In genomic region chrX:130085551-130085986, GRCh38 we compare ENCODE assay signal across 9 cellular contexts. TPM values are rescaled to one million over a fixed set of nuclear protein-coding genes. Genes with fewer than 3 reads are reported as not detected.
DNase-seq lines count a peak whose midpoint lies in the region; ATAC-seq, FAIRE-seq and TF ChIP-seq lines count a peak whose summit lies in the region.
"Had no signal": no experiment of that assay in that cellular context is flagged by ENCODE, and none has a peak within 500 bp of the region (broad histone marks: within the 10 kb centered on the region; RNA-seq: fewer than 3 reads in every experiment).

No MANE protein-coding gene starts in this region.

- peak in 1 of 4 donors; percentile 10 for TF ChIP-seq EP300 in upper lobe of left lung (IDR thresholded peaks at IDR 0.05)

- no peak for TF ChIP-seq CTCF in left ventricle myocardium inferior (IDR thresholded peaks at IDR 0.05; ENCODE audit: borderline replicate concordance)
- TF ChIP-seq CTCF in lower lobe of right lung (IDR thresholded peaks at IDR 0.05) = no peak
- no peak for TF ChIP-seq CTCF in upper lobe of left lung (IDR thresholded peaks at IDR 0.05)

- H3K36me3 Mint-ChIP-seq in activated CD4-positive, alpha-beta memory T cell treated with anti-CD3 and anti-CD28 coated beads, Interleukin-2, amount 10 ng/mL, durations not matched to agents 7 days and 5 days (ENCODE audit: low read depth) = peaks cover 40% of the 10 kb centered on the region

- H3K27ac ChIP-seq in left ventricle myocardium inferior (replicated peaks) (peak overlapping the region; percentile 68), lower lobe of right lung (peak overlapping the region; percentile 62), upper lobe of left lung (peak overlapping the region; percentile 63 to 81 (median 72))

- POLR2A ChIA-PET in activated CD4-positive, alpha-beta memory T cell treated with anti-CD3 and anti-CD28 coated beads, Interleukin-2, amount 10 ng/mL, durations not matched to agents 7 days and 5 days (lab: Charles Lee) = interaction anchor here (0.8 to 5.5 kb wide), 10 partner anchors 10 to 307 kb away, joined by 3 to 59 read pairs (median 12); partner anchors contain the start of genes AIFM1, ELF4, RAB33A and SASH3

- TF ChIP-seq POLR2A in upper lobe of left lung (IDR thresholded peaks at IDR 0.05) (no peak), H54 (IDR thresholded peaks at IDR 0.05; ENCODE audit: low read depth, low read length) (no peak)

- ATAC-seq in Right ventricle myocardium superior (ENCODE audit: poor library complexity) (no peak), lower lobe of right lung (no peak), upper lobe of left lung (ENCODE audit: low FRiP score in 2 of 2) (no peak), GM19351 (IDR thresholded peaks at IDR 0.05; ENCODE audit: unreplicated experiment) (no peak)

- H3K4me3 ChIP-seq in left ventricle myocardium inferior (no peak overlapping the region), lower lobe of right lung (peak overlapping the region; percentile 23), upper lobe of left lung (no peak overlapping the region)

- WGBS in upper lobe of left lung, 2 donors = 43 to 48% methylated on average over 6 to 8 of the region's 8 CpGs

- no peaks in the 10 kb centered on the region for H3K27me3 ChIP-seq in left ventricle myocardium inferior (ENCODE audit: low read depth)
- no peaks in the 10 kb centered on the region for H3K27me3 ChIP-seq in lower lobe of right lung (ENCODE audit: low read depth)
- H3K27me3 ChIP-seq in upper lobe of left lung = no peaks in the 10 kb centered on the region

- H3K4me3 Mint-ChIP-seq in activated CD4-positive, alpha-beta memory T cell treated with anti-CD3 and anti-CD28 coated beads, Interleukin-2, amount 10 ng/mL, durations not matched to agents 7 days and 5 days = peak overlapping the region; percentile 81

- peak overlapping the region; percentile 95 for H3K27ac Mint-ChIP-seq in activated CD4-positive, alpha-beta memory T cell treated with anti-CD3 and anti-CD28 coated beads, Interleukin-2, amount 10 ng/mL, durations not matched to agents 7 days and 5 days

- H3K4me1 Mint-ChIP-seq in activated CD4-positive, alpha-beta memory T cell treated with anti-CD3 and anti-CD28 coated beads, Interleukin-2, amount 10 ng/mL, durations not matched to agents 7 days and 5 days = peaks cover 80% of the 10 kb centered on the region

- peaks cover 40% of the 10 kb centered on the region for H3K4me1 ChIP-seq in left ventricle myocardium inferior
- H3K4me1 ChIP-seq in lower lobe of right lung = peaks cover 49% of the 10 kb centered on the region
- H3K4me1 ChIP-seq in upper lobe of left lung = peaks cover 27 to 65% (median 46%) of the 10 kb centered on the region in 4 donors

- H3K9me3 ChIP-seq in left ventricle myocardium inferior (replicated peaks) (no peaks in the 10 kb centered on the region), lower lobe of right lung (no peaks in the 10 kb centered on the region), upper lobe of left lung (no peaks in the 10 kb centered on the region)

- intact Hi-C loops in left ventricle myocardium inferior (cut with micrococcal nuclease) (no loop called here), Right ventricle myocardium superior (cut with DNase I) (no loop called here), lower lobe of right lung (cut with DNase I) (loop anchor here (10.0 kb wide), 1 partner anchor 109 kb away; no protein-coding TSS in a partner anchor)

- H3K36me3 ChIP-seq in left ventricle myocardium inferior (no peaks in the 10 kb centered on the region), lower lobe of right lung (no peaks in the 10 kb centered on the region), upper lobe of left lung (no peaks in the 10 kb centered on the region)

- no peaks in the 10 kb centered on the region for H3K27me3 Mint-ChIP-seq in activated CD4-positive, alpha-beta memory T cell treated with anti-CD3 and anti-CD28 coated beads, Interleukin-2, amount 10 ng/mL, durations not matched to agents 7 days and 5 days

- DNase-seq in left ventricle myocardium inferior (no peak), Right ventricle myocardium superior (no peak), lower lobe of right lung (no peak), upper lobe of left lung (no peak), HPDE6-E6E7 (ENCODE audit: extremely low spot score) (no peak), H54 (ENCODE audit: insufficient read length, low spot score) (no peak)
- no peak for DNase-seq in activated CD4-positive, alpha-beta memory T cell treated with anti-CD3 and anti-CD28 coated beads, Interleukin-2, amount 10 ng/mL, durations not matched to agents 7 days and 5 days
- DNase-seq: NCI-H1436 treated with DMSO at 0.1 percent for 48 hours had no signal

- no peaks in the 10 kb centered on the region for H3K9me3 Mint-ChIP-seq in activated CD4-positive, alpha-beta memory T cell treated with anti-CD3 and anti-CD28 coated beads, Interleukin-2, amount 10 ng/mL, durations not matched to agents 7 days and 5 days

- CTCF ChIA-PET in activated CD4-positive, alpha-beta memory T cell treated with anti-CD3 and anti-CD28 coated beads, Interleukin-2, amount 10 ng/mL, durations not matched to agents 7 days and 5 days (lab: Charles Lee) = interaction anchor here (2.3 to 3.5 kb wide), 2 partner anchors 11 to 35 kb away, joined by 10 to 29 read pairs; no protein-coding TSS in a partner anchor

- no peak for FAIRE-seq in H54 (lab: Jason Lieb, UNC)

RNA-seq across cellular contexts. Expression of gene ELF4, which starts 24.7 kb away (rescaled TPM):
- 2.2 TPM for total RNA-seq in left ventricle myocardium inferior
- total RNA-seq in Right ventricle myocardium superior = 2.0 TPM
- total RNA-seq in activated CD4-positive, alpha-beta memory T cell treated with anti-CD3 and anti-CD28 coated beads, Interleukin-2, amount 10 ng/mL, durations not matched to agents 7 days and 5 days = 10 to 100 TPM; 48.0 to 48.7 TPM
- 24.1 TPM for total RNA-seq in lower lobe of right lung
- 10 to 100 TPM; 13.6 to 31.0 (median 21.9) TPM for total RNA-seq in upper lobe of left lung
